In the genomic region with DNA sequence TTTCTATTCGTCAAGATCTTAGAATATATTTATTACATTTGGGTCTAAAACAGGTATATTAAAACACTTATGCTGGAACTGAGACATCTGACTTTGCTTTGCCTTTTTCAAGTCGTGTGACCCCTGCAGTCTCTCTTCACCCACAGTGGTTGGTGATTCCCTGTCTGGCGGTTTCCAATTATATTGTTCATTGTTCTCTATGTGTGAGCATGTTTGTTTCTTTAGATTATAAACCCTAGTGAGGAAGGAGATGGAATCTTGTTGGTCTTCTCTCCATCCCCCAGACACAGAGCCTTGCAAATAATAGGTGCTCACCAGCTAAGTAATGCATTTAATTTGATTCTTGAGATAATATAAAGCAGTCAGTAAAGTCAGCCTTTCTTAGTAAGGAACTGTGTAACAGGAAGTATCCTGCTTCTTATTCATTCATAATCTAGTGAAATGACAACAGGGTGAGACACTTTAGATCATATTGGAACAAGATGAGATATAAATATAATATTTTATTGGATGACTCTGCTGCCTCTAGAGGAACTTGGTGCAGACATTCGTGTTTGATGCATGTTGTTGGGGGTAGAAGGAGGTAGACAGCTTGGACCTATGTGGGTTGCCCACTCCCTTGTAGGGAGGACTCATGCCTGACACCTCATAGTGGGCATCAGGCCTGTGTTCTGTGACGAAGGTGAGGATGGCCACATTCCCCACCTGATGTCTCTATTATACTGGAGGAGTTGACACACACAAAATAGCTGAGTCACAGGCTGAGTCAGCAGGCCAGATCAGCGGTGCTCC, we compare ENCODE assay signal across 8 cellular contexts.
DNase-seq lines count a peak whose midpoint lies in the region; ATAC-seq, FAIRE-seq and TF ChIP-seq lines count a peak whose summit lies in the region.

No MANE protein-coding gene starts in this region.

- no peaks in the 10 kb centered on the region; the same call in 1 of the 2 replicates for H3K27me3 Mint-ChIP-seq in H9 (ENCODE audit: low read depth)
- peaks cover 9% of the 10 kb centered on the region for H3K27me3 Mint-ChIP-seq in activated T-cell treated with anti-CD3 and anti-CD28 coated beads, Interleukin-2, amount 50 U/mL, for 72 hours (ENCODE audit: low read depth)

- H3K4me2 ChIP-seq in H9 (ENCODE audit: insufficient read depth, insufficient read length, low read length) (no peak overlapping the region), Karpas-422 (ENCODE audit: low read depth, low read length, poor library complexity, severe bottlenecking) (no peak overlapping the region)

- H3K27ac Mint-ChIP-seq in H9: peak overlapping the region in 1 of 3 experiments; percentile 91; a peak in 2 of 7 replicates
- no peak overlapping the region for H3K27ac Mint-ChIP-seq in activated T-cell treated with anti-CD3 and anti-CD28 coated beads, Interleukin-2, amount 50 U/mL, for 72 hours

- H3K23me2 ChIP-seq in H9 (ENCODE audit: insufficient read length, low read depth, low read length, poor library complexity, severe bottlenecking): no peaks in the 10 kb centered on the region

- H3K9me3 ChIP-seq in H9 (ENCODE audit: control insufficient read depth, low read depth, low read length) (no peaks in the 10 kb centered on the region), Karpas-422 (ENCODE audit: low read length) (no peaks in the 10 kb centered on the region)

- no peak overlapping the region for H4K8ac ChIP-seq in H9 (replicated peaks; ENCODE audit: insufficient read length, low read depth, low read length)

- TF ChIP-seq CTCF in AG09319 (IDR thresholded peaks at IDR 0.05; ENCODE audit: low read depth, low read length) (no peak; the same call in 1 of the 2 replicates), H9 (conservative IDR thresholded peaks at IDR 0.05) (no peak; the same call in 2 of the 3 replicates), kidney epithelial cell (IDR thresholded peaks at IDR 0.05; ENCODE audit: insufficient read depth, low read length, poor library complexity, severe bottlenecking) (peak; percentile 11), D721Med (IDR thresholded peaks at IDR 0.05; ENCODE audit: insufficient read depth, missing control alignments) (no peak)

- no peak overlapping the region for H2BK5ac ChIP-seq in H9 (ENCODE audit: insufficient read length, low read length)

- no peak overlapping the region for H3T11ph ChIP-seq in H9 (ENCODE audit: low read length)

- no peaks in the 10 kb centered on the region for H3K9me3 Mint-ChIP-seq in H9
- H3K9me3 Mint-ChIP-seq in activated T-cell treated with anti-CD3 and anti-CD28 coated beads, Interleukin-2, amount 50 U/mL, for 72 hours: no peaks in the 10 kb centered on the region

- H2BK15ac ChIP-seq in H9 (ENCODE audit: low read depth, low read length): no peak overlapping the region

- no peak overlapping the region for H2BK120ac ChIP-seq in H9 (ENCODE audit: low read depth, low read length, poor library complexity, severe bottlenecking)

- peaks cover 17 to 22% of the 10 kb centered on the region in 2 experiments for H3K4me1 Mint-ChIP-seq in H9
- peaks cover 11% of the 10 kb centered on the region for H3K4me1 Mint-ChIP-seq in activated T-cell treated with anti-CD3 and anti-CD28 coated beads, Interleukin-2, amount 50 U/mL, for 72 hours (ENCODE audit: low read depth)

- peaks cover 0 to 2% (median 2%) of the 10 kb centered on the region in 3 experiments; a peak in 3 of 7 replicates for H3K36me3 Mint-ChIP-seq in H9 (ENCODE audit: insufficient read depth in 1 of 3, low read depth in 3 of 3)
- H3K36me3 Mint-ChIP-seq in activated T-cell treated with anti-CD3 and anti-CD28 coated beads, Interleukin-2, amount 50 U/mL, for 72 hours (ENCODE audit: insufficient read depth in 2 of 2): no peaks in the 10 kb centered on the region

- H3K9me2 ChIP-seq in Karpas-422 (replicated peaks; ENCODE audit: insufficient read depth, low read length): no peaks in the 10 kb centered on the region

- no peak for FAIRE-seq in D721Med (lab: Jason Lieb, UNC)

- no peak overlapping the region for H4K5ac ChIP-seq in H9 (ENCODE audit: insufficient read length, low read depth, low read length)

- WGBS in H9 (ENCODE audit: extremely low coverage, insufficient read length, low lambda C conversion rate): no CpG with 5 or more reads among the region's 6 CpGs

- H3K79me1 ChIP-seq in H9 (ENCODE audit: insufficient read depth, low read depth, low read length, poor library complexity, severe bottlenecking): no peaks in the 10 kb centered on the region

- no peak overlapping the region for H3K4me3 Mint-ChIP-seq in H9
- no peak overlapping the region for H3K4me3 Mint-ChIP-seq in activated T-cell treated with anti-CD3 and anti-CD28 coated beads, Interleukin-2, amount 50 U/mL, for 72 hours

- no peak overlapping the region for H3K18ac ChIP-seq in H9 (ENCODE audit: insufficient read length, low read depth, low read length)

- no peaks in the 10 kb centered on the region for H3K79me2 ChIP-seq in H9 (ENCODE audit: insufficient read depth, low read length)
- H3K79me2 ChIP-seq in Karpas-422 (ENCODE audit: low read length): no peaks in the 10 kb centered on the region

- H3K36me3 ChIP-seq in kidney epithelial cell (ENCODE audit: control insufficient read depth, insufficient read depth, low read length) (no peaks in the 10 kb centered on the region), Karpas-422 (ENCODE audit: insufficient read depth, low read length) (no peaks in the 10 kb centered on the region)

- no peak overlapping the region for H3K4ac ChIP-seq in H9 (ENCODE audit: low read depth, low read length)

- H3K9ac ChIP-seq in H9 (ENCODE audit: extremely low read depth, insufficient read length, low read length) (no peak overlapping the region), Karpas-422 (ENCODE audit: low read length) (no peak overlapping the region)

- peak; percentile 61 to 93 for ATAC-seq in activated T-cell treated with anti-CD3 and anti-CD28 coated beads, Interleukin-2, amount 50 U/mL, for 72 hours (replicated peaks in 1 of 2)
- ATAC-seq in GM18517 (IDR thresholded peaks at IDR 0.05; ENCODE audit: unreplicated experiment): no peak

- H3K23ac ChIP-seq in H9 (ENCODE audit: insufficient read length, low read depth, low read length): no peak overlapping the region

- H3K27ac ChIP-seq in H9 (ENCODE audit: insufficient read length, low read depth, low read length) (no peak overlapping the region), Karpas-422 (ENCODE audit: low read length) (no peak overlapping the region)

- H2AK5ac ChIP-seq in H9 (ENCODE audit: insufficient read length, low read length): no peak overlapping the region

- H3K4me1 ChIP-seq in H9 (ENCODE audit: insufficient read depth, low read length): no peaks in the 10 kb centered on the region; the same call in 1 of the 2 replicates
- no peaks in the 10 kb centered on the region for H3K4me1 ChIP-seq in Karpas-422 (ENCODE audit: low read length)

- no peak overlapping the region for H4K91ac ChIP-seq in H9 (ENCODE audit: insufficient read length, low read depth, low read length)

- H3K27me3 ChIP-seq in H9 (ENCODE audit: insufficient read depth, low read length) (no peaks in the 10 kb centered on the region), kidney epithelial cell (ENCODE audit: control insufficient read depth, insufficient read depth, low read length) (no peaks in the 10 kb centered on the region), Karpas-422 (ENCODE audit: low read length) (no peaks in the 10 kb centered on the region)

- H4K20me1 ChIP-seq in H9 (ENCODE audit: control insufficient read depth, insufficient read depth, insufficient read length) (no peaks in the 10 kb centered on the region), Karpas-422 (ENCODE audit: insufficient read depth, low read depth, low read length) (no peaks in the 10 kb centered on the region)

- no peak overlapping the region for H2BK12ac ChIP-seq in H9 (ENCODE audit: insufficient read length, low read depth, low read length)

- H2AFZ ChIP-seq in H9 (ENCODE audit: low read length) (no peak overlapping the region), Karpas-422 (ENCODE audit: low read length) (no peak overlapping the region)

- no peak overlapping the region for H3K4me3 ChIP-seq in kidney epithelial cell (ENCODE audit: low read depth, low read length)
- no peak overlapping the region for H3K4me3 ChIP-seq in Karpas-422 (ENCODE audit: low read length)

- no peak overlapping the region for H3K56ac ChIP-seq in H9 (ENCODE audit: insufficient read length, low read depth, low read length)

- no peak overlapping the region for H2BK20ac ChIP-seq in H9 (ENCODE audit: low read depth, low read length, poor library complexity, severe bottlenecking)

- no peak overlapping the region for H3K14ac ChIP-seq in H9 (ENCODE audit: insufficient read depth, low read length)

- DNase-seq in AG09319 (ENCODE audit: extremely low read depth, low read depth) (peak; percentile 19), H9 (peak; percentile 48), kidney epithelial cell (ENCODE audit: low read depth) (peak; percentile 71), D721Med (ENCODE audit: insufficient read length, low spot score) (no peak), AML-193 (lab: John Stamatoyannopoulos, UW) (no peak), Karpas-422 (no peak)
- DNase-seq in activated T-cell treated with anti-CD3 and anti-CD28 coated beads, Interleukin-2, amount 50 U/mL, for 72 hours: peak; percentile 26 to 38

Comparison
In these comparisons a context has a peak if more than half of its experiments do, and no peak if none do; other contexts are left out.
1. DNase-seq: peak in AG09319 (single experiment), H9 (single experiment), activated T-cell treated with anti-CD3 and anti-CD28 coated beads, Interleukin-2, amount 50 U/mL, for 72 hours (2 of 2) and kidney epithelial cell (single experiment); none in D721Med (single experiment), AML-193 (0 of 2) and Karpas-422 (single experiment).